8 cellular contexts compared by ENCODE assay signal in the genomic region with DNA sequence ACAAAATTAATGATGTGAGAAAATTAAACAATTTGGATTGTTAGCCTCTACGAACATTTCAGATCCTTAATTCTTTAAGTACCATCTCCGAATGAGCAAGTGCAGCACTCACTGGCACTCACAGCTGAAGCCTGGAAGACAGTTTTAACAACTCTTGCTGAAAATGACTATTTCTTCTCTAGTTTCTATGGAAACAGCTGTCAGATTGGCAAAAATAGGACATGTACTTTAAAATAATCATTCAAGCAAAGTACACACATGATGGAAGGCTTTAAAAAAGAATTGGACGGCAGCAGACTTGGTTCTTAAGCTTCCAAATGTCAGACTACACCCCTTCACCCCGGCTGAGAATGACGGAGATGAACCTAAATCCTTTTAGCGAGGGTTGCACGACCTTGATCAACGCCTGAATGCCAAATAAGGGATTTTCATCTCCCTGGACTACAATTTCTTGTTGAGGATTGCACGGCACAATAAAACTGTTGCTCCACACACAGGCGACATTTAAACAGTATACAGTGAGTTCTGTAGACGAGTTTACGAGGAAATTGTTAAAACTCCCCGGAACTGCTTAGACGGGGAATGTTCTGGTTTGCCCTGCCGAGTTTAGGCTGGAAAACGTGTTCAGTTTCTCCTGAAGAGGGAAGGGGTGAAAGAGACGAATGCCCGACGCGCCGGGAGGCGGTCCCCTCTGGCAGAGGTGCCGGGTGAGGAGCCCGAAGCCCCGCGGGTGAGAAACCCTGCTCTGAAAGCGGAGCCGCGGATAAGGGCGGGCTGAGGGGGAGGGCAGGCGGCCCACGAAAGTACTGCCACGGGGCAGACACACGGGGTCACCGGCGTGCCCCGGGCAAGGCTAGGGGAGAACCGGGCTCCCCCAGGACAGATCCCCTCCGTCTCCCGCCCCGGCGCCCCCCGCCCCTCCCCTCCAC. TPM values are rescaled to one million over a fixed set of nuclear protein-coding genes. Genes with fewer than 3 reads are reported as not detected.
A peak's percentile ranks its signal among the peaks of the same experiment; 100 is the strongest.
DNase-seq lines count a peak whose midpoint lies in the region; ATAC-seq, FAIRE-seq and TF ChIP-seq lines count a peak whose summit lies in the region.

No MANE protein-coding gene starts in this region.

- TF ChIP-seq CTCF in SU-DHL-6 (IDR thresholded peaks at IDR 0.05; ENCODE audit: insufficient read depth, low read length, poor library complexity, severe bottlenecking), result no peak
- TF ChIP-seq CTCF in pancreas (IDR thresholded peaks at IDR 0.05), result no peak

- peak overlapping the region; percentile 25 for H2AFZ ChIP-seq in SU-DHL-6 (ENCODE audit: low read depth, low read length, severe bottlenecking)

- H3K36me3 ChIP-seq in ES-I3 (ENCODE audit: insufficient read depth, low read length) (no peaks in the 10 kb centered on the region), HAP-1 (replicated peaks) (no peaks in the 10 kb centered on the region), SU-DHL-6 (ENCODE audit: low read length) (no peaks in the 10 kb centered on the region), pancreas (no peaks in the 10 kb centered on the region), thymus (ENCODE audit: control insufficient read depth, insufficient read depth) (no peaks in the 10 kb centered on the region)

- H3K9me2 ChIP-seq in SU-DHL-6 (replicated peaks; ENCODE audit: insufficient read depth, low read length), result no peaks in the 10 kb centered on the region

- H3K4me2 ChIP-seq in SU-DHL-6 (ENCODE audit: low read depth, low read length, poor library complexity, severe bottlenecking), result peak overlapping the region; percentile 66

- H3K27me3 ChIP-seq in HAP-1 (ENCODE audit: low read depth), result no peaks in the 10 kb centered on the region
- H3K27me3 ChIP-seq in SU-DHL-6 (ENCODE audit: low read length), result no peaks in the 10 kb centered on the region
- H3K27me3 ChIP-seq in pancreas, result no peaks in the 10 kb centered on the region
- H3K27me3 ChIP-seq in thymus (ENCODE audit: control insufficient read depth, insufficient read depth), result no peaks in the 10 kb centered on the region

- no peak for FAIRE-seq in pancreas (lab: Jason Lieb, UNC)

- H3K9ac ChIP-seq in ES-I3 (ENCODE audit: low read depth, low read length) (peak overlapping the region; percentile 77), SU-DHL-6 (ENCODE audit: low read length) (peak overlapping the region; percentile 78)

- in situ Hi-C loops in HAP-1 (cut with MboI; ENCODE audit: low sequenced_read_pairs), result loop anchor here (25.0 kb wide), 1 partner anchor 1216 kb away; no protein-coding TSS in a partner anchor

- no peaks in the 10 kb centered on the region for H4K20me1 ChIP-seq in SU-DHL-6 (ENCODE audit: low read depth, low read length)

- peaks cover 28% of the 10 kb centered on the region for H3K79me2 ChIP-seq in SU-DHL-6 (ENCODE audit: insufficient read depth, low read length)

- intact Hi-C loops in Right ventricle myocardium superior (cut with DNase I), result no loop called here
- intact Hi-C loops in pancreas (cut with DNase I), result no loop called here

- 0 to 1% methylated on average over 35 to 43 of the region's 43 CpGs for WGBS in pancreas, 2 donors
- whole genome bisulfite sequencing in thymus, result 2% methylated on average over 43 of the region's 43 CpGs

- peak; percentile 28 to 76 for DNase-seq in HAP-1 (ENCODE audit: low spot score in 2 of 2)
- peak; percentile 85 for DNase-seq in M059J (ENCODE audit: low read depth)
- DNase-seq in activated naive CD8-positive, alpha-beta T cell treated with anti-CD3 and anti-CD28 coated beads, Interleukin-2, amount 50 U/mL, for 16 hours (ENCODE audit: low read depth, low spot score), result peak; percentile 38
- DNase-seq in Right ventricle myocardium superior, result peak; percentile 87
- peak; percentile 80 to 92 (median 82) for DNase-seq in pancreas

- H3K9me3 ChIP-seq in ES-I3 (ENCODE audit: control insufficient read depth, insufficient read depth, low read length) (no peaks in the 10 kb centered on the region), HAP-1 (no peaks in the 10 kb centered on the region), SU-DHL-6 (ENCODE audit: insufficient read depth, low read length) (no peaks in the 10 kb centered on the region), pancreas (no peaks in the 10 kb centered on the region), thymus (ENCODE audit: control insufficient read depth) (no peaks in the 10 kb centered on the region)

- H3K27ac ChIP-seq in SU-DHL-6 (ENCODE audit: low read depth, low read length) (peak overlapping the region; percentile 55), pancreas (peak overlapping the region; percentile 98 to 100 (median 100)), thymus (ENCODE audit: low read depth) (peak overlapping the region; percentile 97)

- H3K4me3 ChIP-seq in HAP-1 (peak overlapping the region; percentile 61), SU-DHL-6 (ENCODE audit: insufficient read depth, low read length, poor library complexity, severe bottlenecking) (peak overlapping the region; percentile 91), pancreas (peak overlapping the region; percentile 38 to 76 (median 64)), thymus (ENCODE audit: low read length) (peak overlapping the region; percentile 72)

- H3K4me1 ChIP-seq in ES-I3 (ENCODE audit: insufficient read depth, low read length) (no peaks in the 10 kb centered on the region; the same call in 1 of the 2 replicates), HAP-1 (peaks cover 8% of the 10 kb centered on the region; the same call in 1 of the 2 replicates), pancreas (peaks cover 15 to 23% (median 22%) of the 10 kb centered on the region in 3 donors), thymus (ENCODE audit: control insufficient read depth, insufficient read depth, low read length) (no peaks in the 10 kb centered on the region)

- ATAC-seq in Right ventricle myocardium superior (ENCODE audit: poor library complexity) (peak; percentile 91), pancreas (peak; percentile 74 to 88 (median 82))

- H3F3A ChIP-seq in SU-DHL-6 (ENCODE audit: insufficient read depth), result peaks cover 3% of the 10 kb centered on the region; the same call in 1 of the 2 replicates

RNA-seq across cellular contexts. Expression of gene OMA1, which starts 0.7 kb away (rescaled TPM):
- total RNA-seq in M059J (2014; rRNA removed; shearing (Covaris generic)), result 18.9 and 21.4 TPM in 2 replicates
- total RNA-seq in Right ventricle myocardium superior (32.9 TPM), pancreas (10 to 100 TPM; 12.4 to 28.5 (median 14.8) TPM)
- polyA plus RNA-seq in pancreas (10 to 100 TPM in 1 of 2 donors, 1 to 10 TPM in 1; 8.9 to 14.7 TPM), thymus (36.0 TPM)

RNA-seq across cellular contexts. Expression of gene TACSTD2, which starts 31.2 kb away (rescaled TPM):
- total RNA-seq in M059J (2014; rRNA removed; shearing (Covaris generic)), result not detected in 2 replicates
- not detected for total RNA-seq in Right ventricle myocardium superior
- 100 to 1,000 TPM in 2 of 6 donors, 10 to 100 TPM in 4; 33.6 to 170 (median 50.5) TPM for total RNA-seq in pancreas
- polyA plus RNA-seq in pancreas, result 100 to 1,000 TPM in 1 of 2 donors, 10 to 100 TPM in 1; 41.2 to 132 TPM
- 132 TPM for polyA plus RNA-seq in thymus

Comparison
In these comparisons a context has a peak if more than half of its experiments do, and no peak if none do; other contexts are left out.
1. Peak in every context shown above with its lines: DNase-seq, ATAC-seq, H3K4me3 ChIP-seq and H3K27ac ChIP-seq.
2. RNA of gene TACSTD2, which starts 31.2 kb away (total RNA-seq): 33.6 to 170 TPM in pancreas; not detected in Right ventricle myocardium superior (single experiment) and not detected in M059J; every median in the first group is over 10 times any median in the second.